Comparison of ENCODE assay signal across 24 cellular contexts in the genomic region with DNA sequence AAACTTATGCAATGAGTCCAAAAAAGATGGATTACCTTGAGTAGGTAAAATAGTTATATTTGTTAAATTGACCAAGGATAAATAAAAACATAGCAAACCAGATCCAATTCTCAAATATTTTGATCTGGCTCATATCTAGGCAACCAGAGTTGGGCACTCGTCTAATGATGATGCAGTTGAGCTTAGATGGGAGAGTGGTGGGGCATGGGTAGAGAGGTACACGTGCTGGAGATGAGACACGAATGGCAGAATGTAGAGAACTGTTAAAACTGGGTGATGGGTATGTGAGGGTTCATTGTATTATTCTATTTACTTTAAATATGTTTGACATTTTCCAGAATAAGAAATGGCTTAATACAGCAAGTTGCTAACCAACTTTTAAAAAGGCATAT. TPM values are rescaled to one million over a fixed set of nuclear protein-coding genes. Genes with fewer than 3 reads are reported as not detected.
DNase-seq lines count a peak whose midpoint lies in the region; ATAC-seq, FAIRE-seq and TF ChIP-seq lines count a peak whose summit lies in the region.
"Had no signal": no experiment of that assay in that cellular context is flagged by ENCODE, and none has a peak within 500 bp of the region (broad histone marks: within the 10 kb centered on the region; RNA-seq: fewer than 3 reads in every experiment).

No MANE protein-coding gene starts in this region.

- CTCF ChIA-PET in activated CD8-positive, alpha-beta memory T cell treated with anti-CD3 and anti-CD28 coated beads, Interleukin-2, amount 10 ng/mL, durations not matched to agents 7 days and 5 days (lab: Charles Lee): interaction anchor here (1.0 to 2.1 kb wide), 8 partner anchors 8 to 280 kb away, joined by 3 to 13 read pairs (median 3); partner anchors contain the start of gene RNF34
- CTCF ChIA-PET in K562 (lab: Yijun Ruan, JAX; ENCODE audit: low intra/inter-chr PET ratio): interaction anchor here (0.6 kb wide), 1 partner anchor 128 kb away, joined by 3 read pairs; no protein-coding TSS in a partner anchor

- ATAC-seq in activated CD8-positive, alpha-beta memory T cell treated with anti-CD3 and anti-CD28 coated beads, Interleukin-2, amount 10 ng/mL, durations not matched to agents 7 days and 5 days: no peak
- no peak for ATAC-seq in K562
- no peak for ATAC-seq in stimulated activated memory B cell treated with anti-CD40 and anti-IgM and Interleukin-4, amounts not matched to agents 10 μg/mL and 1 μg/mL and 100 μg/mL, for 72 hours
- ATAC-seq: body of pancreas, HCT116, PC-3 had no signal

- no peaks in the 10 kb centered on the region for H3K9me1 ChIP-seq in K562 (ENCODE audit: control insufficient read depth, insufficient read depth, low read length)

- H3K79me2 ChIP-seq in MM.1S (ENCODE audit: low read length) (no peaks in the 10 kb centered on the region), K562 (ENCODE audit: control insufficient read depth, insufficient read depth, low read length) (no peaks in the 10 kb centered on the region)

- no peaks in the 10 kb centered on the region for H3K27me3 ChIP-seq in MM.1S (replicated peaks; ENCODE audit: insufficient read depth, low read length)
- no peaks in the 10 kb centered on the region for H3K27me3 ChIP-seq in K562 (ENCODE audit: control insufficient read depth in 2 of 2, insufficient read depth in 2 of 2, low read length in 2 of 2)
- H3K27me3 ChIP-seq: body of pancreas, suprapubic skin, uterus had no signal

- TF ChIP-seq EP300 in K562 (IDR thresholded peaks at IDR 0.05; ENCODE audit: low read length): no peak

- H3K9me3 ChIP-seq in MM.1S (replicated peaks; ENCODE audit: insufficient read depth, low read length) (no peaks in the 10 kb centered on the region), K562 (replicated peaks; ENCODE audit: control insufficient read depth, insufficient read depth, low read depth, low read length) (no peaks in the 10 kb centered on the region)
- H3K9me3 ChIP-seq: body of pancreas, suprapubic skin, uterus had no signal

- H3K27ac ChIP-seq in MM.1S (ENCODE audit: low read length): peak overlapping the region; percentile 77; the same call in 1 of the 2 replicates
- H3K27ac ChIP-seq in K562 (ENCODE audit: extremely low read depth, low read depth, low read length): no peak overlapping the region
- H3K27ac ChIP-seq: body of pancreas, C4-2B, HL-60, suprapubic skin had no signal

- no peak for TF ChIP-seq CTCF in MM.1S (IDR thresholded peaks at IDR 0.05; ENCODE audit: low read length)
- TF ChIP-seq CTCF in K562 (IDR thresholded peaks at IDR 0.05 in 2 of 3, conservative IDR thresholded peaks at IDR 0.05 in 1 of 3; ENCODE audit: insufficient read depth in 2 of 3, low read depth in 1 of 3, low read length in 3 of 3): no peak

- POLR2A ChIA-PET in K562 (lab: Yijun Ruan, JAX): interaction anchor here (0.6 to 2.4 kb wide), 9 partner anchors 9 to 315 kb away, joined by 3 to 13 read pairs (median 3); partner anchors contain the start of gene ANAPC5

- H2AFZ ChIP-seq in MM.1S (ENCODE audit: low read length): peak overlapping the region; percentile 61; the same call in 1 of the 2 replicates
- no peak overlapping the region for H2AFZ ChIP-seq in K562 (ENCODE audit: low read depth, low read length)

- H3K4me2 ChIP-seq in MM.1S (ENCODE audit: low read depth, low read length) (peak overlapping the region; percentile 54), K562 (ENCODE audit: insufficient read depth, low read length) (no peak overlapping the region)

- H3K4me1 ChIP-seq in MM.1S (ENCODE audit: low read length): peaks cover 5% of the 10 kb centered on the region
- peaks cover 10 to 16% of the 10 kb centered on the region in 2 experiments; a peak in 4 of 5 replicates for H3K4me1 ChIP-seq in K562 (replicated peaks in 1 of 2; ENCODE audit: control insufficient read depth in 2 of 2, insufficient read depth in 2 of 2, low read length in 2 of 2)
- H3K4me1 ChIP-seq: body of pancreas, uterus had no signal

- TF ChIP-seq POLR2A in K562 (conservative IDR thresholded peaks at IDR 0.05): no peak

- no peaks in the 10 kb centered on the region for H3K9me3 Mint-ChIP-seq in activated CD8-positive, alpha-beta memory T cell treated with anti-CD3 and anti-CD28 coated beads, Interleukin-2, amount 10 ng/mL, durations not matched to agents 7 days and 5 days (ENCODE audit: low read depth)
- H3K9me3 Mint-ChIP-seq in stimulated activated memory B cell treated with anti-CD40 and anti-IgM and Interleukin-4, amounts not matched to agents 10 μg/mL and 1 μg/mL and 100 μg/mL, for 72 hours: no peaks in the 10 kb centered on the region
- H3K9me3 Mint-ChIP-seq: naive B cell had no signal

- BruUV-seq in K562 (replicated peaks; lab: Mats Ljungman, UMichigan): no TSS peak

- peak overlapping the region; percentile 66 for H3K4me3 Mint-ChIP-seq in activated CD8-positive, alpha-beta memory T cell treated with anti-CD3 and anti-CD28 coated beads, Interleukin-2, amount 10 ng/mL, durations not matched to agents 7 days and 5 days
- no peak overlapping the region for H3K4me3 Mint-ChIP-seq in stimulated activated memory B cell treated with anti-CD40 and anti-IgM and Interleukin-4, amounts not matched to agents 10 μg/mL and 1 μg/mL and 100 μg/mL, for 72 hours

- no peak for FAIRE-seq in K562 (lab: Jason Lieb, UNC)

- DNase-seq in activated CD8-positive, alpha-beta memory T cell treated with anti-CD3 and anti-CD28 coated beads, Interleukin-2, amount 10 ng/mL, durations not matched to agents 7 days and 5 days: no peak
- no peak for DNase-seq in activated CD8-positive, alpha-beta memory T cell treated with anti-CD3 and anti-CD28 coated beads, Interleukin-2, amount 50 U/mL, for 48 hours
- no peak for DNase-seq in MM.1S
- no peak for DNase-seq in K562 (ENCODE audit: extremely low read depth in 1 of 4, low spot score in 3 of 4)
- no peak for DNase-seq in NCI-H1048 (lab: John Stamatoyannopoulos, UW)
- DNase-seq in NCI-H2196 treated with DMSO at 0.1 percent for 48 hours (lab: John Stamatoyannopoulos, UW; ENCODE audit: unreplicated experiment): no peak
- DNase-seq in effector CD4-positive, alpha-beta T cell: no peak
- DNase-seq: activated CD4-positive, alpha-beta T cell treated with anti-CD3 and anti-CD28 coated beads for 1 hour; Calu3; cerebellar nuclear complex; foreskin melanocyte; naive B cell; NCI-H1092; NCI-H1930; PC-3; Right ventricle myocardium superior had no signal

- H3K4me1 Mint-ChIP-seq in activated CD8-positive, alpha-beta memory T cell treated with anti-CD3 and anti-CD28 coated beads, Interleukin-2, amount 10 ng/mL, durations not matched to agents 7 days and 5 days: peaks cover 24% of the 10 kb centered on the region
- peaks cover 10% of the 10 kb centered on the region for H3K4me1 Mint-ChIP-seq in stimulated activated memory B cell treated with anti-CD40 and anti-IgM and Interleukin-4, amounts not matched to agents 10 μg/mL and 1 μg/mL and 100 μg/mL, for 72 hours

- intact Hi-C loops in K562 (cut with micrococcal nuclease): no loop called here

- peak overlapping the region; percentile 43; the same call in 1 of the 2 replicates for H3K9ac ChIP-seq in MM.1S (ENCODE audit: low read length)
- H3K9ac ChIP-seq in K562 (ENCODE audit: insufficient read depth in 1 of 2, low read depth in 2 of 2, low read length in 2 of 2): no peak overlapping the region

- TF ChIP-seq RAD21 in K562 (CRISPR knock-in tag; conservative IDR thresholded peaks at IDR 0.05 in 1 of 2, IDR thresholded peaks at IDR 0.05 in 1 of 2): no peak

- in situ Hi-C loops in K562 (cut with MboI): no loop called here

- no peaks in the 10 kb centered on the region for H3K9me2 ChIP-seq in MM.1S (replicated peaks; ENCODE audit: insufficient read depth, low read length)

- no peaks in the 10 kb centered on the region for H3K27me3 Mint-ChIP-seq in activated CD8-positive, alpha-beta memory T cell treated with anti-CD3 and anti-CD28 coated beads, Interleukin-2, amount 10 ng/mL, durations not matched to agents 7 days and 5 days
- H3K27me3 Mint-ChIP-seq in stimulated activated memory B cell treated with anti-CD40 and anti-IgM and Interleukin-4, amounts not matched to agents 10 μg/mL and 1 μg/mL and 100 μg/mL, for 72 hours: no peaks in the 10 kb centered on the region
- H3K27me3 Mint-ChIP-seq: activated naive CD8-positive, alpha-beta T cell; naive B cell had no signal

- H3K36me3 ChIP-seq in MM.1S (replicated peaks; ENCODE audit: insufficient read depth, low read length) (no peaks in the 10 kb centered on the region), K562 (ENCODE audit: control insufficient read depth, insufficient read depth, low read length) (no peaks in the 10 kb centered on the region)
- H3K36me3 ChIP-seq: suprapubic skin, uterus had no signal

- H3K4me3 ChIP-seq in MM.1S (ENCODE audit: low read length) (peak overlapping the region; percentile 50; the same call in 1 of the 2 replicates), K562 (no peak overlapping the region)
- H3K4me3 ChIP-seq: body of pancreas, suprapubic skin, uterus had no signal

- H3F3A ChIP-seq in MM.1S (ENCODE audit: insufficient read depth, low read length): peaks cover 6% of the 10 kb centered on the region; the same call in 1 of the 2 replicates

- 46% methylated on average over 3 of the region's 3 CpGs for WGBS in K562 (ENCODE audit: insufficient coverage, low coverage, missing lambda C conversion rate)

- H3K36me3 Mint-ChIP-seq in activated CD8-positive, alpha-beta memory T cell treated with anti-CD3 and anti-CD28 coated beads, Interleukin-2, amount 10 ng/mL, durations not matched to agents 7 days and 5 days: peaks cover 3% of the 10 kb centered on the region
- no peaks in the 10 kb centered on the region for H3K36me3 Mint-ChIP-seq in stimulated activated memory B cell treated with anti-CD40 and anti-IgM and Interleukin-4, amounts not matched to agents 10 μg/mL and 1 μg/mL and 100 μg/mL, for 72 hours
- H3K36me3 Mint-ChIP-seq: activated naive CD8-positive, alpha-beta T cell; naive B cell had no signal

- H4K20me1 ChIP-seq in MM.1S (ENCODE audit: insufficient read depth, low read length) (no peaks in the 10 kb centered on the region), K562 (replicated peaks; ENCODE audit: control insufficient read depth, insufficient read depth, low read length) (no peaks in the 10 kb centered on the region)

- H3K27ac Mint-ChIP-seq in activated CD8-positive, alpha-beta memory T cell treated with anti-CD3 and anti-CD28 coated beads, Interleukin-2, amount 10 ng/mL, durations not matched to agents 7 days and 5 days: peak overlapping the region; percentile 82
- H3K27ac Mint-ChIP-seq in stimulated activated memory B cell treated with anti-CD40 and anti-IgM and Interleukin-4, amounts not matched to agents 10 μg/mL and 1 μg/mL and 100 μg/mL, for 72 hours: peak overlapping the region; percentile 69
- H3K27ac Mint-ChIP-seq: activated naive CD8-positive, alpha-beta T cell had no signal

RNA-seq across cellular contexts. Expression of gene RNF34, which starts 7.6 kb away (rescaled TPM):
- 100 to 1,000 TPM in 1 of 2 experiments, 10 to 100 TPM in 1; 96.1 to 102 TPM for total RNA-seq in activated CD8-positive, alpha-beta memory T cell treated with anti-CD3 and anti-CD28 coated beads, Interleukin-2, amount 10 ng/mL, durations not matched to agents 7 days and 5 days
- total RNA-seq in K562 (2011; cell fraction: chromatin; rRNA removed; ENCODE audit: low replicate concordance): 109 and 110 TPM in 2 replicates
- 69.5 and 69.6 TPM in 2 replicates for total RNA-seq in K562 (2011; cell fraction: nucleolus; rRNA removed)
- total RNA-seq in K562 (2011; cell fraction: nucleoplasm; rRNA removed): 118 and 187 TPM in 2 replicates
- total RNA-seq in K562 (2014; rRNA removed) (68.8 and 120 TPM in 2 replicates), K562 (2014; rRNA removed; fragmentation: Illumina TruSeq; extraction: Trizol) (47.1 and 48.9 TPM in 2 replicates), K562 (2015; rRNA removed; fragmentation: Illumina TruSeq; extraction: Trizol) (60.6 and 60.9 TPM in 2 replicates), K562 (2021) (42.4 and 47.1 TPM in 2 replicates)
- polyA plus RNA-seq in K562 (2011; rRNA removed) (41.7 and 51.0 TPM in 2 replicates), K562 (2014; fragmentation: Illumina TruSeq; extraction: Trizol) (52.0 and 54.1 TPM in 2 replicates), K562 (2014; fragmentation: Nextera tagmentation; extraction: Ambion mirVana) (10 to 100 TPM; 65.4 to 88.9 TPM), K562 (2014; rRNA removed) (47.2 and 48.4 TPM in 2 replicates)
- polyA plus RNA-seq in K562 (2011; cell fraction: cytosol; rRNA removed): 27.8 and 35.3 TPM in 2 replicates
- 212 and 235 TPM in 2 replicates for polyA plus RNA-seq in K562 (2011; cell fraction: nucleus; rRNA removed)
- polyA plus RNA-seq in K562 (2012): 43.8 and 80.2 TPM in 2 replicates
- 63.6 and 90.6 TPM in 2 replicates for polyA minus RNA-seq in K562 (2011; rRNA and poly(A)+ RNA removed)
- 32.9 and 33.6 TPM in 2 replicates for polyA minus RNA-seq in K562 (2011; cell fraction: cytosol; rRNA and poly(A)+ RNA removed)
- polyA minus RNA-seq in K562 (2011; cell fraction: nucleus; rRNA and poly(A)+ RNA removed): 39.9 and 48.1 TPM in 2 replicates

RNA-seq across cellular contexts. Expression of gene ANAPC5, which starts 40.1 kb away (rescaled TPM):
- total RNA-seq in activated CD8-positive, alpha-beta memory T cell treated with anti-CD3 and anti-CD28 coated beads, Interleukin-2, amount 10 ng/mL, durations not matched to agents 7 days and 5 days: 100 to 1,000 TPM; 138 to 157 TPM
- total RNA-seq in K562 (2011; cell fraction: chromatin; rRNA removed; ENCODE audit: low replicate concordance): 698 and 990 TPM in 2 replicates
- 389 and 392 TPM in 2 replicates for total RNA-seq in K562 (2011; cell fraction: nucleolus; rRNA removed)
- 547 and 619 TPM in 2 replicates for total RNA-seq in K562 (2011; cell fraction: nucleoplasm; rRNA removed)
- total RNA-seq in K562 (2014; rRNA removed): 176 and 194 TPM in 2 replicates
- total RNA-seq in K562 (2014; rRNA removed; fragmentation: Illumina TruSeq; extraction: Trizol): 269 and 301 TPM in 2 replicates
- total RNA-seq in K562 (2015; rRNA removed; fragmentation: Illumina TruSeq; extraction: Trizol): 190 and 197 TPM in 2 replicates
- total RNA-seq in K562 (2021): 168 and 169 TPM in 2 replicates
- 307 and 315 TPM in 2 replicates for polyA plus RNA-seq in K562 (2011; rRNA removed)
- polyA plus RNA-seq in K562 (2011; cell fraction: cytosol; rRNA removed): 232 and 246 TPM in 2 replicates
- polyA plus RNA-seq in K562 (2011; cell fraction: nucleus; rRNA removed): 472 and 632 TPM in 2 replicates
- 114 and 144 TPM in 2 replicates for polyA plus RNA-seq in K562 (2012)
- 201 and 250 TPM in 2 replicates for polyA plus RNA-seq in K562 (2014; fragmentation: Illumina TruSeq; extraction: Trizol)
- polyA plus RNA-seq in K562 (2014; fragmentation: Nextera tagmentation; extraction: Ambion mirVana): 100 to 1,000 TPM; 136 to 181 TPM
- 207 and 213 TPM in 2 replicates for polyA plus RNA-seq in K562 (2014; rRNA removed)
- polyA minus RNA-seq in K562 (2011; rRNA and poly(A)+ RNA removed): 307 and 339 TPM in 2 replicates
- 97.9 and 140 TPM in 2 replicates for polyA minus RNA-seq in K562 (2011; cell fraction: cytosol; rRNA and poly(A)+ RNA removed)
- polyA minus RNA-seq in K562 (2011; cell fraction: nucleus; rRNA and poly(A)+ RNA removed): 212 and 378 TPM in 2 replicates
